In the genomic region with DNA sequence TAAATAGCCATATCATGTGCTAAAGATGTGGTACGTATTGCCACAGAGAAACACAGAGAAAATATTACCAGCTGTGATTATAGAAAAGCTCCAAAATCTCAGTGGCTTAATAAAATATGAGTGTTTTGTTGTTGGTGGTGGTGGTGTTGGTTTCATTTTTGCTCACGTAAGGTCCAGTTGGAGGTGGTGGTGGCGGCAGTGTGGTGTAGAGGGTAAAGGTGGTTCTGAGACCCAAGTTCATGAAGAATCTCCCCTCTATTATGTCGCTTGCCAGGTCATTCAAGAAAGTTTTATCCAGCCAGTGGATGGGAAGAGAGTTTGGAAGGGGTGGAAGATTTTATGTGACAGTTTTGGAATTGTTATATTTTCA, we compare ENCODE assay signal across 13 cellular contexts.
DNase-seq lines count a peak whose midpoint lies in the region; ATAC-seq lines count a peak whose summit lies in the region.
"Had no signal": no experiment of that assay in that cellular context is flagged by ENCODE, and none has a peak within 500 bp of the region (broad histone marks: within the 10 kb centered on the region; RNA-seq: fewer than 3 reads in every experiment).

No MANE protein-coding gene starts in this region.

- no peaks in the 10 kb centered on the region for H3K27me3 Mint-ChIP-seq in central memory CD8-positive, alpha-beta T cell

- no peak overlapping the region for H3K4me2 ChIP-seq in mesendoderm (ENCODE audit: low read length)

- H3K36me3 Mint-ChIP-seq in central memory CD8-positive, alpha-beta T cell (ENCODE audit: insufficient read depth): peaks cover 1% of the 10 kb centered on the region

- no peak for DNase-seq in central memory CD8-positive, alpha-beta T cell (ENCODE audit: low spot score in 2 of 2)
- DNase-seq in posterior vena cava (ENCODE audit: low spot score) (no peak), mesendoderm (no peak), nucleus accumbens (lab: John Stamatoyannopoulos, UW) (no peak), foreskin melanocyte (no peak)
- DNase-seq: activated CD8-positive, alpha-beta memory T cell treated with anti-CD3 and anti-CD28 coated beads, Interleukin-2, amount 50 U/mL, for 4 hours; NCI-H526 had no signal

- H2AK5ac ChIP-seq in mesendoderm (ENCODE audit: low read length): no peak overlapping the region

- no peaks in the 10 kb centered on the region for H3K4me1 Mint-ChIP-seq in central memory CD8-positive, alpha-beta T cell

- H3K4me1 ChIP-seq in mesendoderm (ENCODE audit: control insufficient read depth, low read depth, low read length): no peaks in the 10 kb centered on the region
- H3K4me1 ChIP-seq: parathyroid adenoma, vagina had no signal

- no peak overlapping the region for H3K18ac ChIP-seq in mesendoderm (ENCODE audit: low read length)

- no peak overlapping the region for H3K56ac ChIP-seq in mesendoderm (ENCODE audit: low read length)

- H2BK5ac ChIP-seq in mesendoderm (ENCODE audit: low read length): no peak overlapping the region

- H3K79me2 ChIP-seq in mesendoderm (ENCODE audit: control insufficient read depth, insufficient read depth, low read length): no peaks in the 10 kb centered on the region
- H3K79me2 ChIP-seq: parathyroid adenoma had no signal

- H3K4ac ChIP-seq in mesendoderm (ENCODE audit: low read depth, low read length): no peak overlapping the region

- no peak overlapping the region for H2BK120ac ChIP-seq in mesendoderm (ENCODE audit: low read depth, low read length)

- no peak overlapping the region for H3K4me3 ChIP-seq in mesendoderm (ENCODE audit: low read length)
- H3K4me3 ChIP-seq: vagina had no signal

- no peak overlapping the region for H4K5ac ChIP-seq in mesendoderm (ENCODE audit: low read length)

- H3K4me3 Mint-ChIP-seq in central memory CD8-positive, alpha-beta T cell: no peak overlapping the region

- no peaks in the 10 kb centered on the region for H3K36me3 ChIP-seq in mesendoderm (ENCODE audit: control insufficient read depth, insufficient read depth, low read length)
- H3K36me3 ChIP-seq: vagina had no signal

- H3K27me3 ChIP-seq in mesendoderm (ENCODE audit: insufficient read depth, low read length, poor library complexity): no peaks in the 10 kb centered on the region
- H3K27me3 ChIP-seq: vagina had no signal

- no peak overlapping the region for H3K27ac ChIP-seq in mesendoderm (ENCODE audit: low read depth, low read length)
- H3K27ac ChIP-seq: epithelial cell of prostate, parathyroid adenoma, vagina had no signal

- no CpG with 5 or more reads among the region's 4 CpGs for WGBS in mesendoderm (ENCODE audit: extremely low coverage, insufficient coverage, low lambda C conversion rate)

- H3K9ac ChIP-seq in mesendoderm (ENCODE audit: low read length): no peak overlapping the region
- H3K9ac ChIP-seq: parathyroid adenoma had no signal

- H3K79me1 ChIP-seq in mesendoderm (ENCODE audit: low read length): no peaks in the 10 kb centered on the region

- H4K8ac ChIP-seq in mesendoderm (ENCODE audit: low read depth, low read length): no peak overlapping the region

- intact Hi-C loops in posterior vena cava (cut with DNase I): loop anchor here in 1 of 2 donors (2.0 kb wide), 1 partner anchor 23 kb away; no protein-coding TSS in a partner anchor

- peak; percentile 7 for ATAC-seq in GM18858 (IDR thresholded peaks at IDR 0.05; ENCODE audit: unreplicated experiment)
- peak; percentile 30 for ATAC-seq in GM21717 (IDR thresholded peaks at IDR 0.05; ENCODE audit: unreplicated experiment)
- ATAC-seq in HG03139 (IDR thresholded peaks at IDR 0.05; ENCODE audit: unreplicated experiment): peak; percentile 30
- ATAC-seq in central memory CD8-positive, alpha-beta T cell (replicated peaks; ENCODE audit: extremely low read depth, poor library complexity, severe bottlenecking): peak; percentile 7

- H3K23ac ChIP-seq in mesendoderm (ENCODE audit: low read length): no peak overlapping the region

- no peak overlapping the region for H3K27ac Mint-ChIP-seq in central memory CD8-positive, alpha-beta T cell (ENCODE audit: low read depth)

- H3K9me3 Mint-ChIP-seq in central memory CD8-positive, alpha-beta T cell: no peaks in the 10 kb centered on the region

- H2BK15ac ChIP-seq in mesendoderm (replicated peaks; ENCODE audit: low read depth): no peak overlapping the region
